Comparison of ENCODE assay signal across 8 cellular contexts in the genomic region with DNA sequence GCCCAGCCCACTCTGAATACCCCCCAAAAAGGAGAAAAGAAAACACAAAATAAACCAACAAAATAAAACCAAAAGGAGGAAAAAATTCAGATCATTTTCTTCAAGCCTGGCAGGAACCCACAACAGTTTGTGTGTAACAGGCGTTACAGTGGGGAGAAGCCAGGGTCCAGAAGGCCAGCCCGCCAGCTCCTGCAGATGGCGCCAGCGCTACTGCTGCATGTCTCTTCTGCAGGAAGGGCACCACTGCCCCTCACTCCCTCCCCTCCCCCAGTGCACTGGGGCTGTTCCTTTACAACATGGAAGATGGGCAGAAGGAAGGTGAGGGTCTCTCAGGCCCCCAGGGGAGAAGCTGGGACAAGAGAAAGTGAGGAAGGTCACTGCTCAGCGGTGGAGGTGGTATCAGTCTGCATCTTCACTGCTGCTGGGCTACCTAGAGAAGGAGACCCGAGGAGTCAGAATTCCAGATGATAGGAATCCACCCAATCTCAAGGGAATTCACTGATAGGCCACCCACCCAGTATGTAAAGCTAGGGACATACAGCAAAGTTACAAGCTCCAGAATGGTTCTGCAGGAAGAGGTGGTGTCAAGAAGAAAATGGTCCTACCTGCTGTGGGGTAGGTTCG. TPM values are rescaled to one million over a fixed set of nuclear protein-coding genes. Genes with fewer than 3 reads are reported as not detected.
DNase-seq lines count a peak whose midpoint lies in the region; ATAC-seq and TF ChIP-seq lines count a peak whose summit lies in the region.

No MANE protein-coding gene starts in this region.

- H3K4me3 ChIP-seq in GM12865 (ENCODE audit: low read depth, low read length), result no peak overlapping the region

- H3K27me3 Mint-ChIP-seq in immature natural killer cell (ENCODE audit: low read depth in 3 of 3), result peaks cover 7 to 10% (median 9%) of the 10 kb centered on the region in 3 donors
- no peaks in the 10 kb centered on the region for H3K27me3 Mint-ChIP-seq in stimulated activated naive CD8-positive, alpha-beta T cell treated with anti-CD3 and anti-CD28 coated beads, Interleukin-15, amount 100 ng/mL, for 72 hours

- TF ChIP-seq CTCF in AG09319 (IDR thresholded peaks at IDR 0.05; ENCODE audit: low read depth, low read length) (peak; percentile 54), GM12865 (IDR thresholded peaks at IDR 0.05; ENCODE audit: insufficient read depth, low read depth, low read length, missing control alignments) (peak; percentile 55)

- peaks cover 36 to 49% of the 10 kb centered on the region in 2 donors for H3K4me1 Mint-ChIP-seq in immature natural killer cell
- peaks cover 38% of the 10 kb centered on the region for H3K4me1 Mint-ChIP-seq in stimulated activated naive CD8-positive, alpha-beta T cell treated with anti-CD3 and anti-CD28 coated beads, Interleukin-15, amount 100 ng/mL, for 72 hours

- H3K9me3 Mint-ChIP-seq in immature natural killer cell, result peaks cover 0 to 1% (median 0%) of the 10 kb centered on the region in 6 donors
- no peaks in the 10 kb centered on the region for H3K9me3 Mint-ChIP-seq in stimulated activated naive CD8-positive, alpha-beta T cell treated with anti-CD3 and anti-CD28 coated beads, Interleukin-15, amount 100 ng/mL, for 72 hours

- H3K36me3 Mint-ChIP-seq in immature natural killer cell, result peaks cover 14 to 34% (median 18%) of the 10 kb centered on the region in 3 donors

- DNase-seq in AG09319 (ENCODE audit: extremely low read depth, low read depth), result no peak
- peak; percentile 50 for DNase-seq in GM12865 (ENCODE audit: low read depth)
- DNase-seq in NCI-H510A treated with DMSO at 0.1 percent for 48 hours (lab: John Stamatoyannopoulos, UW), result peak; percentile 10
- DNase-seq in activated naive CD4-positive, alpha-beta T cell treated with Interleukin-2 at 50 U/mL for 16 hours, result peak; percentile 36
- peak in 2 of 3 donors; percentile 16 to 19 for DNase-seq in immature natural killer cell
- DNase-seq in stimulated activated naive CD8-positive, alpha-beta T cell treated with anti-CD3 and anti-CD28 coated beads, Interleukin-15, amount 100 ng/mL, for 72 hours, result peak; percentile 36 to 48
- no peak for DNase-seq in DMS153 treated with DMSO at 0.1 percent for 48 hours (lab: John Stamatoyannopoulos, UW; ENCODE audit: unreplicated experiment)

- ATAC-seq in stimulated activated naive CD8-positive, alpha-beta T cell treated with anti-CD3 and anti-CD28 coated beads, Interleukin-15, amount 100 ng/mL, for 72 hours, result peak; percentile 27
- ATAC-seq in HG03378 (IDR thresholded peaks at IDR 0.05; ENCODE audit: unreplicated experiment), result no peak

- peak overlapping the region; percentile 57 to 99 (median 76) for H3K27ac Mint-ChIP-seq in immature natural killer cell
- peak overlapping the region; percentile 44 to 63 for H3K27ac Mint-ChIP-seq in stimulated activated naive CD8-positive, alpha-beta T cell treated with anti-CD3 and anti-CD28 coated beads, Interleukin-15, amount 100 ng/mL, for 72 hours

- peak overlapping the region in 4 of 5 donors; percentile 44 to 99 (median 56) for H3K4me3 Mint-ChIP-seq in immature natural killer cell
- peak overlapping the region; percentile 27 to 43 for H3K4me3 Mint-ChIP-seq in stimulated activated naive CD8-positive, alpha-beta T cell treated with anti-CD3 and anti-CD28 coated beads, Interleukin-15, amount 100 ng/mL, for 72 hours

RNA-seq across cellular contexts. Expression of gene NOP2, which starts 2.3 kb away (rescaled TPM):
- polyA plus RNA-seq in immature natural killer cell, result 10 to 100 TPM; 11.3 to 30.8 (median 18.0) TPM

RNA-seq across cellular contexts. Expression of gene IFFO1, which starts 14.5 kb away (rescaled TPM):
- polyA plus RNA-seq in immature natural killer cell, result 10 to 100 TPM in 1 of 3 donors, 1 to 10 TPM in 2; 1.9 to 13.0 (median 3.1) TPM

RNA-seq across cellular contexts. Expression of gene GAPDH, which starts 36.1 kb away (rescaled TPM):
- polyA plus RNA-seq in immature natural killer cell, result 1,000 to 10,000 TPM; 1,615 to 2,185 (median 1,854) TPM

RNA-seq across cellular contexts. Expression of gene CHD4, which starts 36.8 kb away (rescaled TPM):
- 10 to 100 TPM; 13.6 to 59.5 (median 20.7) TPM for polyA plus RNA-seq in immature natural killer cell

Comparison
In these comparisons a context has a peak if more than half of its experiments do, and no peak if none do; other contexts are left out.
1. DNase-seq: peak in GM12865 (single experiment), NCI-H510A treated with DMSO at 0.1 percent for 48 hours (single experiment), activated naive CD4-positive, alpha-beta T cell treated with Interleukin-2 at 50 U/mL for 16 hours (single experiment), immature natural killer cell (2 of 3) and stimulated activated naive CD8-positive, alpha-beta T cell treated with anti-CD3 and anti-CD28 coated beads, Interleukin-15, amount 100 ng/mL, for 72 hours (2 of 2); none in AG09319 (single experiment) and DMS153 treated with DMSO at 0.1 percent for 48 hours (single experiment).